8 cellular contexts compared by ENCODE assay signal in the genomic region with DNA sequence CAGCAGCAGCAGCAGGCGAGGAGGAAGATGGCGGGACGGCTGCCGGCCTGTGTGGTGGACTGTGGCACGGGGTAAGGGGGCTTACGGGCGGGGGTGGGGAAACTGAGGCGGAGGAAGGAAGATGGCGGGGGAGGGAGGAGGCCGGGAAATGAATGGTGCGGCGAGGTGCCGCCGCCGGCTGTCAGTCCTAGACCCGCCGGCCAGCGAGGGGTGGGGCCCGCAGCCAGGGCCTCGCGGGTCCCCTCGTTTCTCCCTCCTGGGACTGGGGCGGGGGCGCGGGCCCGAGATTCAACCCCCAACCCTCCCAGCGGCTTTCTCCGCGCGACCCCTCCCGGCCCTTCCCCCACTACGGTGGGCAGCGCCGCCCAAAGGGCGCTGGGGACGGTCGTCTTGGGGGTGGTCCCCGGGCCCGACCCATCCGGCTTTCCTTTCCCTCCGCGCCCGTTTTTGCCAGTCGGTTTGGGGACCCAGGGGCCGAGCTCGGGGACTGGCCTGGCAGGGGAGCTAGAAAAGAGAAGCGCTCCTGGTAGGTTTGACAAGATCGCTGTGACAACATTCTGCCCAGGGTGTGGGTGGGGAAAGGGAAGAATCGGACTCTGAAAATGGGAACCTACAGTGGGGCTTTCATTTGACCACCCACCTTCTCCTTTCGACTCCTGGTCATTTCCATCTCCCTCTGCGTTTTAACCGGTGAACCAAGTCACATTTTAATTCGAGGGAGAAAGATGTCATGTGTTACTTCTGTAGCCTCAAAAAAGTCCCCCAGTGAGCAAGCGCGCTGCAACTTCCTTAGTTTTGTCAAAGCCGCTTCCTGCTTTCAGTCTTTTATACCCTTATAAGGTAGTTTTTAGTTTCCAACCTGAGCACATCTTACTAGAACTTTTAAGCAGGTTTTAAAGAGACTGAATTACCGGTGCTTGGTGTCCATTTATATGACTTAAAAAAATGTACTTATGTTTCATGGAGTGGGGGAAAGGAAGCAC. TPM values are rescaled to one million over a fixed set of nuclear protein-coding genes. Genes with fewer than 3 reads are reported as not detected.
A peak's percentile ranks its signal among the peaks of the same experiment; 100 is the strongest.
DNase-seq lines count a peak whose midpoint lies in the region; ATAC-seq and TF ChIP-seq lines count a peak whose summit lies in the region.

No MANE protein-coding gene starts in this region.

- peaks cover 41% of the 10 kb centered on the region for H4K20me1 ChIP-seq in smooth muscle cell (ENCODE audit: low read depth)

- H3K4me2 ChIP-seq in smooth muscle cell: peak overlapping the region; percentile 98

- H3K36me3 Mint-ChIP-seq in brain: peaks cover 3% of the 10 kb centered on the region

- H3K79me2 ChIP-seq in smooth muscle cell (ENCODE audit: low read depth): peaks cover 70% of the 10 kb centered on the region

- no peaks in the 10 kb centered on the region for H3K9me3 ChIP-seq in ES-I3 (ENCODE audit: control insufficient read depth, insufficient read depth, low read length)
- H3K9me3 ChIP-seq in iPS-20b (ENCODE audit: insufficient read depth, low read depth, low read length): no peaks in the 10 kb centered on the region
- H3K9me3 ChIP-seq in smooth muscle cell (replicated peaks; ENCODE audit: low read depth): no peaks in the 10 kb centered on the region

- H3K36me3 ChIP-seq in ES-I3 (ENCODE audit: insufficient read depth, low read length): no peaks in the 10 kb centered on the region
- peaks cover 6% of the 10 kb centered on the region; the same call in 1 of the 2 replicates for H3K36me3 ChIP-seq in iPS-20b (ENCODE audit: insufficient read depth, low read depth, low read length)
- no peaks in the 10 kb centered on the region for H3K36me3 ChIP-seq in smooth muscle cell (ENCODE audit: low read depth)

- H3K27me3 ChIP-seq in iPS-20b (ENCODE audit: insufficient read depth, low read length) (no peaks in the 10 kb centered on the region), smooth muscle cell (ENCODE audit: low read depth) (no peaks in the 10 kb centered on the region)

- peaks cover 81% of the 10 kb centered on the region for H3K4me1 Mint-ChIP-seq in brain

- H3K9ac ChIP-seq in ES-I3 (ENCODE audit: low read depth, low read length) (peak overlapping the region; percentile 88), iPS-20b (ENCODE audit: low read depth, low read length) (peak overlapping the region; percentile 97), smooth muscle cell (ENCODE audit: low read depth) (peak overlapping the region; percentile 82)

- ATAC-seq in GM21786 (IDR thresholded peaks at IDR 0.05; ENCODE audit: unreplicated experiment): peak; percentile 32

- no peaks in the 10 kb centered on the region for H3K9me3 Mint-ChIP-seq in brain

- peaks cover 8% of the 10 kb centered on the region for H3K27me3 Mint-ChIP-seq in brain

- H3K27ac ChIP-seq in iPS-20b (ENCODE audit: low read length): peak overlapping the region; percentile 86
- H3K27ac ChIP-seq in smooth muscle cell (ENCODE audit: low read depth): peak overlapping the region; percentile 86

- H3K4me3 ChIP-seq in LNCaP clone FGC (ENCODE audit: low read depth, low read length) (peak overlapping the region; percentile 85), iPS-20b (ENCODE audit: low read length) (peak overlapping the region; percentile 90), smooth muscle cell (peak overlapping the region; percentile 89)

- TF ChIP-seq CTCF in LNCaP clone FGC (IDR thresholded peaks at IDR 0.05; ENCODE audit: control insufficient read depth, extremely low read depth, insufficient read depth) (no peak), brain (conservative IDR thresholded peaks at IDR 0.05) (no peak), smooth muscle cell (IDR thresholded peaks at IDR 0.05; ENCODE audit: borderline replicate concordance, insufficient read depth, poor library complexity, severe bottlenecking) (no peak)

- peak overlapping the region; percentile 98 to 100 (median 100) for H3K27ac Mint-ChIP-seq in brain

- 1% methylated on average over 29 of the region's 57 CpGs for WGBS in smooth muscle cell (ENCODE audit: low lambda C conversion rate)

- peak overlapping the region; percentile 28 for H2AFZ ChIP-seq in smooth muscle cell (ENCODE audit: low read depth)

- peaks cover 37% of the 10 kb centered on the region for H3F3A ChIP-seq in smooth muscle cell (ENCODE audit: low read depth)

- peaks cover 30% of the 10 kb centered on the region for H3K4me1 ChIP-seq in ES-I3 (ENCODE audit: insufficient read depth, low read length)
- H3K4me1 ChIP-seq in iPS-20b (ENCODE audit: insufficient read depth, low read length): peaks cover 46% of the 10 kb centered on the region
- peaks cover 59% of the 10 kb centered on the region for H3K4me1 ChIP-seq in smooth muscle cell (ENCODE audit: low read depth)

- peak; percentile 62 for DNase-seq in LNCaP clone FGC (ENCODE audit: low read depth)
- DNase-seq in UCSD-AML1 (lab: John Stamatoyannopoulos, UW; ENCODE audit: unreplicated experiment): peak; percentile 76
- DNase-seq in smooth muscle cell (lab: John Stamatoyannopoulos, UW; ENCODE audit: unreplicated experiment): peak; percentile 41
- no peak for DNase-seq in NCI-H446 treated with DMSO at 0.1 percent for 48 hours (lab: John Stamatoyannopoulos, UW)

- H3K4me3 Mint-ChIP-seq in brain: peak overlapping the region; percentile 97 to 100 (median 99)

RNA-seq across cellular contexts. Expression of a gene that starts 0.7 kb away (rescaled TPM):
- polyA plus RNA-seq in brain (ENCODE audit: insufficient read depth, low read depth, low replicate concordance) (111 TPM), smooth muscle cell (173 and 199 TPM in 2 replicates)
- total RNA-seq in smooth muscle cell: 257 and 263 TPM in 2 replicates
